In the genomic region with DNA sequence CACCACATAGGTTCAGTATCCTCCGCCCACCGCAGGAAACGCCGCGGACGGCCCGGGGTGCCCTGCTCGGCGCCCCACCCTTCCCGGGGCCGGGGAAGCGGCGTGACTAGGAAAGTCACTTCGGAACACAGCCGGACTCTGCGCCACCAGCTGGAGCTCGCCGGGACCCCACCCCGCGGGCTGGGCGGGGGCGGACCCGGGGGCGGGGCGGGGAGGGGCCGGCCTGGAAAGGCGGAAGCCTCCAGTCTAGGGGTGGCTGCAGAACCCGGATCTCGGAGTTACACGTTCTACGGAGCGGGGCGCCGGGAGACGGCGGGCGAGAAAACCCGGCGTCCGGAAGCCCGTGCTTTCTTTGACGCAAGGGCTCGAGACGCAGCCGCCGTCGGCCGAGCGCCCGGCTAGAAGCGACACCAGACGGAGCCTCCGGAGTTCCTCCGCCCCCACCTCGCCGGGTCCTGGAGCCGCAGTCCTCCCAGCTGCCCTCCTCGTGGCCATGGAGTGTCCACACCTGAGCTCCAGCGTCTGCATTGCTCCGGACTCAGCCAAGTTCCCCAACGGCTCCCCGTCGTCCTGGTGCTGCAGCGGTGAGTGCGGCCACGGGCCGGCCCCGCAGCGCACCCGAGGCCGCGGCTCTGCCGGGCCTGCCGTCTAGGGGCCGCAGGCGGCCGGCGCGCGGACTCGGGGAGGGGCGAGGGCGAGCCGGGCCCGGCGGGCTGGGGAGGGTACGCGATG, we compare ENCODE assay signal across 8 cellular contexts. TPM values are rescaled to one million over a fixed set of nuclear protein-coding genes. Genes with fewer than 3 reads are reported as not detected.
A peak's percentile ranks its signal among the peaks of the same experiment; 100 is the strongest.
DNase-seq lines count a peak whose midpoint lies in the region; ATAC-seq and TF ChIP-seq lines count a peak whose summit lies in the region.

A gene with protein sequence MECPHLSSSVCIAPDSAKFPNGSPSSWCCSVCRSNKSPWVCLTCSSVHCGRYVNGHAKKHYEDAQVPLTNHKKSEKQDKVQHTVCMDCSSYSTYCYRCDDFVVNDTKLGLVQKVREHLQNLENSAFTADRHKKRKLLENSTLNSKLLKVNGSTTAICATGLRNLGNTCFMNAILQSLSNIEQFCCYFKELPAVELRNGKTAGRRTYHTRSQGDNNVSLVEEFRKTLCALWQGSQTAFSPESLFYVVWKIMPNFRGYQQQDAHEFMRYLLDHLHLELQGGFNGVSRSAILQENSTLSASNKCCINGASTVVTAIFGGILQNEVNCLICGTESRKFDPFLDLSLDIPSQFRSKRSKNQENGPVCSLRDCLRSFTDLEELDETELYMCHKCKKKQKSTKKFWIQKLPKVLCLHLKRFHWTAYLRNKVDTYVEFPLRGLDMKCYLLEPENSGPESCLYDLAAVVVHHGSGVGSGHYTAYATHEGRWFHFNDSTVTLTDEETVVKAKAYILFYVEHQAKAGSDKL (plus strand): TSS at position 347 of the 732 bp plus-strand sequence. CDS start 147 bp downstream, at position 494.

- H3F3A ChIP-seq in smooth muscle cell (ENCODE audit: low read depth), result peaks cover 17% of the 10 kb centered on the region

- TF ChIP-seq CTCF in AG04449 (IDR thresholded peaks at IDR 0.05; ENCODE audit: insufficient read depth, low read length, missing control alignments) (peak; percentile 48), WI38 (IDR thresholded peaks at IDR 0.05; ENCODE audit: low read depth, low read length) (no peak), mammary epithelial cell (conservative IDR thresholded peaks at IDR 0.05 in 1 of 2, IDR thresholded peaks at IDR 0.05 in 1 of 2; ENCODE audit: extremely low read depth in 1 of 2, insufficient read depth in 1 of 2, low read depth in 1 of 2, low read length in 2 of 2) (no peak), smooth muscle cell (IDR thresholded peaks at IDR 0.05; ENCODE audit: borderline replicate concordance, insufficient read depth, poor library complexity, severe bottlenecking) (peak; percentile 21)

- H4K20me1 ChIP-seq in mammary epithelial cell (ENCODE audit: insufficient read depth, low read length) (peaks cover 2% of the 10 kb centered on the region), smooth muscle cell (ENCODE audit: low read depth) (peaks cover 39% of the 10 kb centered on the region)

- in situ Hi-C loops in mammary epithelial cell (cut with MboI; ENCODE audit: low sequenced_read_pairs in 2 of 2), result no loop called here

- POLR2A ChIA-PET in AG04449 (lab: Yijun Ruan, JAX), result interaction anchor here (0.7 to 1.3 kb wide), 6 partner anchors 30 to 214 kb away, joined by 3 to 8 read pairs (median 4); no protein-coding TSS in a partner anchor

- H3K27me3 ChIP-seq in mammary epithelial cell (ENCODE audit: insufficient read depth, low read length) (no peaks in the 10 kb centered on the region), smooth muscle cell (ENCODE audit: low read depth) (no peaks in the 10 kb centered on the region)

- peak; percentile 41 for ATAC-seq in GM18870 (IDR thresholded peaks at IDR 0.05; ENCODE audit: unreplicated experiment)
- ATAC-seq in HG03135 (IDR thresholded peaks at IDR 0.05; ENCODE audit: unreplicated experiment), result peak; percentile 49

- H2AFZ ChIP-seq in mammary epithelial cell (ENCODE audit: low read depth, low read length), result peak within 1 kb of the TSS; percentile 89
- peak within 1 kb of the TSS; percentile 86 for H2AFZ ChIP-seq in smooth muscle cell (ENCODE audit: low read depth)

- H3K4me3 ChIP-seq in AG04449 (ENCODE audit: low read depth, low read length) (peak within 1 kb of the TSS; percentile 93), WI38 (ENCODE audit: low read depth, low read length) (peak within 1 kb of the TSS; percentile 84), mammary epithelial cell (replicated peaks in 1 of 3; ENCODE audit: insufficient read depth in 1 of 3, low read depth in 2 of 3, low read length in 3 of 3) (peak within 1 kb of the TSS; percentile 74 to 95 (median 94)), smooth muscle cell (peak within 1 kb of the TSS; percentile 92)

- H3K27ac ChIP-seq in mammary epithelial cell (ENCODE audit: insufficient read depth, low read depth, low read length), result peak within 1 kb of the TSS; percentile 89
- H3K27ac ChIP-seq in smooth muscle cell (ENCODE audit: low read depth), result peak within 1 kb of the TSS; percentile 98

- H3K79me2 ChIP-seq in mammary epithelial cell (ENCODE audit: insufficient read depth, low read length) (peaks cover 49% of the 10 kb centered on the region), smooth muscle cell (ENCODE audit: low read depth) (peaks cover 44% of the 10 kb centered on the region)

- H3K9ac ChIP-seq in mammary epithelial cell (ENCODE audit: insufficient read depth, low read length) (peak within 1 kb of the TSS; percentile 84), smooth muscle cell (ENCODE audit: low read depth) (peak within 1 kb of the TSS; percentile 91)

- DNase-seq in AG04449 (ENCODE audit: low read depth, low spot score) (peak; percentile 73), NCI-H2227 treated with DMSO at 0.1 percent for 48 hours (lab: John Stamatoyannopoulos, UW) (peak; percentile 85), mammary epithelial cell (peak; percentile 95), iPS-NIHi7 (ENCODE audit: extremely low spot score) (peak; percentile 86), smooth muscle cell (lab: John Stamatoyannopoulos, UW; ENCODE audit: unreplicated experiment) (peak; percentile 90)

- intact Hi-C loops in mammary epithelial cell (cut with micrococcal nuclease), result loop anchor here (1.0 to 10.0 kb wide), 4 partner anchors 28 to 590 kb away; partner anchors contain the start of genes CIAO2A and SNX1

- H3K4me1 ChIP-seq in mammary epithelial cell (ENCODE audit: insufficient read depth, low read length) (peaks cover 46% of the 10 kb centered on the region), smooth muscle cell (ENCODE audit: low read depth) (peaks cover 25% of the 10 kb centered on the region)

- WGBS in mammary epithelial cell (ENCODE audit: low coverage, missing lambda C conversion rate), result 0% methylated on average over 4 of the region's 88 CpGs
- under 1% methylated on average over 79 of the region's 88 CpGs for WGBS in smooth muscle cell (ENCODE audit: low lambda C conversion rate)

- dilution Hi-C loops in mammary epithelial cell (cut with HindIII; ENCODE audit: low sequenced_read_pairs), result no loop called here

- H3K36me3 ChIP-seq in mammary epithelial cell (ENCODE audit: insufficient read depth, low read length) (no peaks in the 10 kb centered on the region), smooth muscle cell (ENCODE audit: low read depth) (no peaks in the 10 kb centered on the region)

- H3K4me2 ChIP-seq in mammary epithelial cell (ENCODE audit: insufficient read depth, low read depth, low read length), result peak within 1 kb of the TSS; percentile 91
- peak within 1 kb of the TSS; percentile 93 for H3K4me2 ChIP-seq in smooth muscle cell

- no peaks in the 10 kb centered on the region for H3K9me3 ChIP-seq in mammary epithelial cell (replicated peaks; ENCODE audit: insufficient read depth, low read length)
- no peaks in the 10 kb centered on the region for H3K9me3 ChIP-seq in smooth muscle cell (replicated peaks; ENCODE audit: low read depth)

- CTCF ChIA-PET in AG04449 (lab: Yijun Ruan, JAX) (interaction anchor here (0.6 to 2.6 kb wide), 10 partner anchors 8 to 215 kb away, joined by 3 to 11 read pairs (median 4); no protein-coding TSS in a partner anchor), mammary epithelial cell (lab: Charles Lee; ENCODE audit: low non-redundant PET) (interaction anchor here (0.5 kb wide), 1 partner anchor 176 kb away, joined by 3 read pairs; no protein-coding TSS in a partner anchor)

- no TSS peak for BruUV-seq in mammary epithelial cell (replicated peaks; lab: Mats Ljungman, UMichigan)

RNA-seq across cellular contexts. Expression of the gene that starts here (rescaled TPM):
- total RNA-seq in mammary epithelial cell (10 to 100 TPM; 26.3 to 30.6 TPM), smooth muscle cell (25.5 and 26.2 TPM in 2 replicates)
- polyA plus RNA-seq in mammary epithelial cell (13.6 TPM), smooth muscle cell (17.1 and 18.8 TPM in 2 replicates)
- 50.9 TPM for polyA minus RNA-seq in mammary epithelial cell

Comparison
In these comparisons a context has a peak if more than half of its experiments do, and no peak if none do; other contexts are left out.
1. Peak in every context shown above with its lines: DNase-seq, ATAC-seq, H3K4me3 ChIP-seq and H3K27ac ChIP-seq.
2. CTCF ChIP-seq: peak in AG04449 (single experiment) and smooth muscle cell (single experiment); none in WI38 (single experiment) and mammary epithelial cell (0 of 2).